Comparison of ENCODE assay signal across 28 cellular contexts in the genomic region with DNA sequence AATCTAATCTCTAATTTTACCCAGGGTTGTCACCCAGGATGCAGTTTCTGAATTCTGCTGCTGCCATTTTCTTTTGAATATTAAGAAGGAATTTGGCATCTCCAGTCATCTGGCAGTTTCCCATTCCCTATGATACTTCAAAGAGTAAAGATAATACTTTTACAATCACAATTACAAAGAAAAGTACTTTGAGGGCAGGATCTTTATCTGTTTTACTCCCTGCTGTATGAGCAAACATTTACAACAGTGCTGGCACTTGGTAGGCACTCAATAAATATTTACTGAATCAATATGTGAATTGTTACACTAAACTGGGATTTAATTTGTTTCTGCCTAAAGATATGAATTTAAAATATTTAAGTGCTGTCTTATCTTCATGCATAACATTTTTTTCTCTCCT.
"Had no signal": no experiment of that assay in that cellular context is flagged by ENCODE, and none has a peak within 500 bp of the region (broad histone marks: within the 10 kb centered on the region; RNA-seq: fewer than 3 reads in every experiment).

No MANE protein-coding gene starts in this region.

- H3K27me3 ChIP-seq: adrenal gland, ascending aorta, breast epithelium, heart left ventricle had no signal

- H3K27ac ChIP-seq: adrenal gland, ascending aorta, breast epithelium, epithelial cell of prostate, heart left ventricle had no signal

- H3K27me3 Mint-ChIP-seq: activated CD4-positive, alpha-beta memory T cell treated with anti-CD3 and anti-CD28 coated beads for 36 hours; activated CD4-positive, alpha-beta T cell treated with anti-CD3 and anti-CD28 coated beads for 36 hours; activated CD4-positive, alpha-beta T cell treated with anti-CD3 and anti-CD28 coated beads, Interleukin-2, amount 10 ng/mL, durations not matched to agents 24 days and 14 days; activated CD8-positive, alpha-beta memory T cell treated with anti-CD3 and anti-CD28 coated beads, Interleukin-2, amount 10 ng/mL, durations not matched to agents 7 days and 5 days; activated naive CD4-positive, alpha-beta T cell treated with anti-CD3 and anti-CD28 coated beads, Interleukin-2, amount 50 U/mL, for 24 hours; activated naive CD8-positive, alpha-beta T cell treated with anti-CD3 and anti-CD28 coated beads for 36 hours; activated naive CD8-positive, alpha-beta T cell treated with anti-CD3 and anti-CD28 coated beads, Interleukin-2, amount 50 U/mL, for 24 hours; brain; central memory CD8-positive, alpha-beta T cell had no signal

- H3K4me1 Mint-ChIP-seq: activated CD4-positive, alpha-beta T cell treated with anti-CD3 and anti-CD28 coated beads for 36 hours; activated CD4-positive, alpha-beta T cell treated with anti-CD3 and anti-CD28 coated beads, Interleukin-2, amount 10 ng/mL, durations not matched to agents 24 days and 14 days; activated CD8-positive, alpha-beta memory T cell treated with anti-CD3 and anti-CD28 coated beads, Interleukin-2, amount 10 ng/mL, durations not matched to agents 7 days and 5 days; activated naive CD4-positive, alpha-beta T cell treated with anti-CD3 and anti-CD28 coated beads, Interleukin-2, amount 50 U/mL, for 24 hours; activated naive CD8-positive, alpha-beta T cell treated with anti-CD3 and anti-CD28 coated beads for 36 hours; activated naive CD8-positive, alpha-beta T cell treated with anti-CD3 and anti-CD28 coated beads, Interleukin-2, amount 50 U/mL, for 24 hours; brain; central memory CD8-positive, alpha-beta T cell had no signal

- H3K36me3 Mint-ChIP-seq: activated CD4-positive, alpha-beta memory T cell treated with anti-CD3 and anti-CD28 coated beads for 36 hours; activated CD8-positive, alpha-beta memory T cell treated with anti-CD3 and anti-CD28 coated beads, Interleukin-2, amount 10 ng/mL, durations not matched to agents 7 days and 5 days; activated naive CD4-positive, alpha-beta T cell treated with anti-CD3 and anti-CD28 coated beads, Interleukin-2, amount 50 U/mL, for 24 hours; activated naive CD8-positive, alpha-beta T cell treated with anti-CD3 and anti-CD28 coated beads for 36 hours; brain had no signal

- H3K27ac Mint-ChIP-seq: activated CD4-positive, alpha-beta memory T cell treated with anti-CD3 and anti-CD28 coated beads for 36 hours; activated CD4-positive, alpha-beta T cell treated with anti-CD3 and anti-CD28 coated beads for 36 hours; activated CD4-positive, alpha-beta T cell treated with anti-CD3 and anti-CD28 coated beads, Interleukin-2, amount 10 ng/mL, durations not matched to agents 24 days and 14 days; activated CD8-positive, alpha-beta memory T cell treated with anti-CD3 and anti-CD28 coated beads, Interleukin-2, amount 10 ng/mL, durations not matched to agents 7 days and 5 days; activated CD8-positive, alpha-beta T cell treated with anti-CD3 and anti-CD28 coated beads, Interleukin-2, amount 10 ng/mL, durations not matched to agents 7 days and 5 days; activated naive CD4-positive, alpha-beta T cell treated with anti-CD3 and anti-CD28 coated beads for 36 hours; activated naive CD4-positive, alpha-beta T cell treated with anti-CD3 and anti-CD28 coated beads, Interleukin-2, amount 50 U/mL, for 24 hours; activated naive CD8-positive, alpha-beta T cell treated with anti-CD3 and anti-CD28 coated beads for 36 hours; activated naive CD8-positive, alpha-beta T cell treated with anti-CD3 and anti-CD28 coated beads, Interleukin-2, amount 50 U/mL, for 24 hours; activated T-helper 1 cell treated with anti-CD3 and anti-CD28 coated beads, Interleukin-12 subunit alpha, Interleukin-12 subunit beta, Interleukin-2, Interleukin-4 antibody, amounts not matched to agents 30 ng/mL and 10 ng/mL and 1 ng/mL, durations not matched to agents 14 hours and 24 hours and 36 hours; activated T-helper 2 cell treated with anti-CD3 and anti-CD28 coated beads, Interferon-gamma antibody, Interleukin-2, Interleukin-4, amounts not matched to agents 10 μg/mL and 5 μg/mL and 100 μg/mL, durations not matched to agents 14 hours and 24 hours and 36 hours; brain had no signal

- H3K36me3 ChIP-seq: adrenal gland, ascending aorta, breast epithelium, heart left ventricle had no signal

- H3K4me1 ChIP-seq: adrenal gland, ascending aorta, breast epithelium, heart left ventricle had no signal

- ATAC-seq: activated CD4-positive, alpha-beta T cell treated with anti-CD3 and anti-CD28 coated beads for 36 hours; activated CD8-positive, alpha-beta memory T cell treated with anti-CD3 and anti-CD28 coated beads, Interleukin-2, amount 10 ng/mL, durations not matched to agents 7 days and 5 days; activated CD8-positive, alpha-beta T cell treated with anti-CD3 and anti-CD28 coated beads, Interleukin-2, amount 10 ng/mL, durations not matched to agents 7 days and 5 days; activated naive CD8-positive, alpha-beta T cell treated with anti-CD3 and anti-CD28 coated beads, Interleukin-2, amount 50 U/mL, for 24 hours; heart left ventricle had no signal

- H3K4me3 ChIP-seq: adrenal gland, ascending aorta, breast epithelium, heart left ventricle had no signal

- H3K9me3 ChIP-seq: adrenal gland, ascending aorta, breast epithelium had no signal

- H3K4me3 Mint-ChIP-seq: activated CD4-positive, alpha-beta memory T cell treated with anti-CD3 and anti-CD28 coated beads for 36 hours; activated CD4-positive, alpha-beta T cell treated with anti-CD3 and anti-CD28 coated beads for 36 hours; activated CD4-positive, alpha-beta T cell treated with anti-CD3 and anti-CD28 coated beads, Interleukin-2, amount 10 ng/mL, durations not matched to agents 24 days and 14 days; activated CD8-positive, alpha-beta memory T cell treated with anti-CD3 and anti-CD28 coated beads, Interleukin-2, amount 10 ng/mL, durations not matched to agents 7 days and 5 days; activated CD8-positive, alpha-beta T cell treated with anti-CD3 and anti-CD28 coated beads, Interleukin-2, amount 10 ng/mL, durations not matched to agents 7 days and 5 days; activated naive CD4-positive, alpha-beta T cell treated with anti-CD3 and anti-CD28 coated beads for 36 hours; activated naive CD4-positive, alpha-beta T cell treated with anti-CD3 and anti-CD28 coated beads, Interleukin-2, amount 50 U/mL, for 24 hours; activated naive CD8-positive, alpha-beta T cell treated with anti-CD3 and anti-CD28 coated beads for 36 hours; activated naive CD8-positive, alpha-beta T cell treated with anti-CD3 and anti-CD28 coated beads, Interleukin-2, amount 50 U/mL, for 24 hours; activated T-helper 1 cell treated with anti-CD3 and anti-CD28 coated beads, Interleukin-12 subunit alpha, Interleukin-12 subunit beta, Interleukin-2, Interleukin-4 antibody, amounts not matched to agents 30 ng/mL and 10 ng/mL and 1 ng/mL, durations not matched to agents 14 hours and 24 hours and 36 hours; brain; central memory CD8-positive, alpha-beta T cell had no signal

- H3K9me3 Mint-ChIP-seq: activated naive CD4-positive, alpha-beta T cell treated with anti-CD3 and anti-CD28 coated beads, Interleukin-2, amount 50 U/mL, for 24 hours; activated T-helper 1 cell treated with anti-CD3 and anti-CD28 coated beads, Interleukin-12 subunit alpha, Interleukin-12 subunit beta, Interleukin-2, Interleukin-4 antibody, amounts not matched to agents 30 ng/mL and 10 ng/mL and 1 ng/mL, durations not matched to agents 14 hours and 24 hours and 36 hours had no signal

- DNase-seq: activated CD4-positive, alpha-beta memory T cell treated with anti-CD3 and anti-CD28 coated beads for 36 hours; activated CD4-positive, alpha-beta T cell treated with anti-CD3 and anti-CD28 coated beads for 36 hours; activated CD4-positive, alpha-beta T cell treated with anti-CD3 and anti-CD28 coated beads, Interleukin-2, amount 10 ng/mL, durations not matched to agents 24 days and 14 days; activated CD4-positive, CD25-positive, alpha-beta regulatory T cell; activated CD4-positive, CD25-positive, alpha-beta regulatory T cell treated with anti-CD3 and anti-CD28 coated beads, Interleukin-2, amount 50 U/mL, for 72 hours; activated CD8-positive, alpha-beta memory T cell treated with anti-CD3 and anti-CD28 coated beads, Interleukin-2, amount 10 ng/mL, durations not matched to agents 7 days and 5 days; activated CD8-positive, alpha-beta memory T cell treated with anti-CD3 and anti-CD28 coated beads, Interleukin-2, amount 50 U/mL, for 4 hours; activated CD8-positive, alpha-beta T cell treated with anti-CD3 and anti-CD28 coated beads, Interleukin-2, amount 10 ng/mL, durations not matched to agents 7 days and 5 days; activated effector memory CD4-positive, alpha-beta T cell treated with anti-CD3 and anti-CD28 coated beads, Interleukin-2, amount 50 U/mL, for 16 hours; activated naive CD4-positive, alpha-beta T cell treated with anti-CD3 and anti-CD28 coated beads for 36 hours; activated naive CD8-positive, alpha-beta T cell treated with anti-CD3 and anti-CD28 coated beads for 36 hours; activated naive CD8-positive, alpha-beta T cell treated with anti-CD3 and anti-CD28 coated beads, Interleukin-2, amount 50 U/mL, for 24 hours; activated T-cell treated with anti-CD3 and anti-CD28 coated beads, Interleukin-2, amount 50 U/mL, for 1 hour; activated T-cell treated with anti-CD3 and anti-CD28 coated beads, Interleukin-2, amount 50 U/mL, for 48 hours; adrenal gland; effector CD8-positive, alpha-beta T cell; foreskin fibroblast; glutamatergic neuron; heart left ventricle; T-helper 2 cell had no signal
